In genomic region chr3:95627697-95628096, GRCh38 we compare ENCODE assay signal across 1 cellular context.
TF ChIP-seq lines count a peak whose summit lies in the region.

No MANE protein-coding gene starts in this region.

TF ChIP-seq in GM23338, 12 proteins besides CTCF, POLR2A, EP300 and RAD21 (continued from another document):
- TF ChIP-seq, protein P1, sequence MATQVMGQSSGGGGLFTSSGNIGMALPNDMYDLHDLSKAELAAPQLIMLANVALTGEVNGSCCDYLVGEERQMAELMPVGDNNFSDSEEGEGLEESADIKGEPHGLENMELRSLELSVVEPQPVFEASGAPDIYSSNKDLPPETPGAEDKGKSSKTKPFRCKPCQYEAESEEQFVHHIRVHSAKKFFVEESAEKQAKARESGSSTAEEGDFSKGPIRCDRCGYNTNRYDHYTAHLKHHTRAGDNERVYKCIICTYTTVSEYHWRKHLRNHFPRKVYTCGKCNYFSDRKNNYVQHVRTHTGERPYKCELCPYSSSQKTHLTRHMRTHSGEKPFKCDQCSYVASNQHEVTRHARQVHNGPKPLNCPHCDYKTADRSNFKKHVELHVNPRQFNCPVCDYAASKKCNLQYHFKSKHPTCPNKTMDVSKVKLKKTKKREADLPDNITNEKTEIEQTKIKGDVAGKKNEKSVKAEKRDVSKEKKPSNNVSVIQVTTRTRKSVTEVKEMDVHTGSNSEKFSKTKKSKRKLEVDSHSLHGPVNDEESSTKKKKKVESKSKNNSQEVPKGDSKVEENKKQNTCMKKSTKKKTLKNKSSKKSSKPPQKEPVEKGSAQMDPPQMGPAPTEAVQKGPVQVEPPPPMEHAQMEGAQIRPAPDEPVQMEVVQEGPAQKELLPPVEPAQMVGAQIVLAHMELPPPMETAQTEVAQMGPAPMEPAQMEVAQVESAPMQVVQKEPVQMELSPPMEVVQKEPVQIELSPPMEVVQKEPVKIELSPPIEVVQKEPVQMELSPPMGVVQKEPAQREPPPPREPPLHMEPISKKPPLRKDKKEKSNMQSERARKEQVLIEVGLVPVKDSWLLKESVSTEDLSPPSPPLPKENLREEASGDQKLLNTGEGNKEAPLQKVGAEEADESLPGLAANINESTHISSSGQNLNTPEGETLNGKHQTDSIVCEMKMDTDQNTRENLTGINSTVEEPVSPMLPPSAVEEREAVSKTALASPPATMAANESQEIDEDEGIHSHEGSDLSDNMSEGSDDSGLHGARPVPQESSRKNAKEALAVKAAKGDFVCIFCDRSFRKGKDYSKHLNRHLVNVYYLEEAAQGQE (IDR thresholded peaks at IDR 0.05; ENCODE audit: unreplicated experiment): no peak
- TF ChIP-seq EZH2 (IDR thresholded peaks at IDR 0.05; ENCODE audit: low read depth, unreplicated experiment): no peak
